ENCODE assay signal across 20 cellular contexts in genomic region chr7:44408596-44408995, GRCh38.
A peak's percentile ranks its signal among the peaks of the same experiment; 100 is the strongest.
DNase-seq lines count a peak whose midpoint lies in the region; ATAC-seq and TF ChIP-seq lines count a peak whose summit lies in the region.
"Had no signal": no experiment of that assay in that cellular context is flagged by ENCODE, and none has a peak within 500 bp of the region (broad histone marks: within the 10 kb centered on the region; RNA-seq: fewer than 3 reads in every experiment).

No MANE protein-coding gene starts in this region.

- H4K20me1 ChIP-seq in GM23248 (ENCODE audit: insufficient read depth), result peaks cover 2% of the 10 kb centered on the region; the same call in 1 of the 2 replicates

- ATAC-seq in GM21786 (IDR thresholded peaks at IDR 0.05; ENCODE audit: unreplicated experiment) (no peak), GM18870 (IDR thresholded peaks at IDR 0.05; ENCODE audit: unreplicated experiment) (no peak)
- ATAC-seq: naive thymus-derived CD4-positive, alpha-beta T cell; stimulated activated naive CD8-positive, alpha-beta T cell treated with anti-CD3 and anti-CD28 coated beads, Interleukin-15, Interleukin-2, amounts not matched to agents 100 U/mL and 50 U/mL, for 24 hours had no signal

- no peaks in the 10 kb centered on the region for H3K27me3 ChIP-seq in HUES6 (ENCODE audit: control insufficient read depth, insufficient read depth, low read length)
- H3K27me3 ChIP-seq in iPS-18a (ENCODE audit: control insufficient read depth, insufficient read depth, low read length), result no peaks in the 10 kb centered on the region
- H3K27me3 ChIP-seq in trophoblast cell (ENCODE audit: insufficient read depth, low read length), result no peaks in the 10 kb centered on the region
- no peaks in the 10 kb centered on the region for H3K27me3 ChIP-seq in GM23248 (replicated peaks; ENCODE audit: insufficient read depth)
- H3K27me3 ChIP-seq in suprapubic skin, result no peaks in the 10 kb centered on the region
- H3K27me3 ChIP-seq: esophagus squamous epithelium had no signal

- H3K4me3 ChIP-seq in HUES6 (ENCODE audit: low read depth, low read length) (no peak overlapping the region), choroid plexus epithelial cell (ENCODE audit: low read depth, low read length) (no peak overlapping the region), iPS-18a (ENCODE audit: low read length) (peak overlapping the region; percentile 4), trophoblast cell (ENCODE audit: low read depth, low read length) (no peak overlapping the region), GM23248 (no peak overlapping the region), suprapubic skin (no peak overlapping the region)
- H3K4me3 ChIP-seq: esophagus squamous epithelium had no signal

- H2AFZ ChIP-seq in trophoblast cell (ENCODE audit: insufficient read depth, low read length, poor library complexity), result no peak overlapping the region
- H2AFZ ChIP-seq in GM23248, result no peak overlapping the region

- H3K4ac ChIP-seq in trophoblast cell (ENCODE audit: low read depth, low read length), result no peak overlapping the region

- H3K36me3 ChIP-seq in HUES6 (ENCODE audit: control insufficient read depth, insufficient read depth, low read length), result peaks cover 20% of the 10 kb centered on the region
- peaks cover 2% of the 10 kb centered on the region for H3K36me3 ChIP-seq in iPS-18a (ENCODE audit: control insufficient read depth, low read depth, low read length)
- peaks cover 7 to 9% of the 10 kb centered on the region in 2 experiments for H3K36me3 ChIP-seq in trophoblast cell (ENCODE audit: control insufficient read depth in 1 of 2, insufficient read depth in 2 of 2, low read length in 2 of 2)
- H3K36me3 ChIP-seq in GM23248 (ENCODE audit: low read depth), result peaks cover 7% of the 10 kb centered on the region; the same call in 1 of the 2 replicates
- peaks cover 21% of the 10 kb centered on the region for H3K36me3 ChIP-seq in suprapubic skin

- no peak overlapping the region for H3K14ac ChIP-seq in trophoblast cell (ENCODE audit: low read length)

- H3K4me2 ChIP-seq in trophoblast cell (ENCODE audit: low read length) (no peak overlapping the region), GM23248 (ENCODE audit: unreplicated experiment) (no peak overlapping the region)

- no peak overlapping the region for H4K91ac ChIP-seq in trophoblast cell (ENCODE audit: low read depth, low read length)

- H3K79me2 ChIP-seq in trophoblast cell (ENCODE audit: control insufficient read depth, insufficient read depth, low read length, poor library complexity) (no peaks in the 10 kb centered on the region), GM23248 (ENCODE audit: insufficient read depth) (peaks cover 85% of the 10 kb centered on the region)

- no peak overlapping the region for H2BK12ac ChIP-seq in trophoblast cell (ENCODE audit: low read length)

- no peak overlapping the region for H4K8ac ChIP-seq in trophoblast cell (ENCODE audit: low read depth, low read length)

- H3K18ac ChIP-seq in trophoblast cell (ENCODE audit: low read length), result no peak overlapping the region

- peak; percentile 62 for DNase-seq in choroid plexus epithelial cell (ENCODE audit: low read depth)
- DNase-seq in trophoblast cell, result no peak
- DNase-seq in GM23248, result no peak
- no peak for DNase-seq in suprapubic skin (ENCODE audit: low spot score in 2 of 2)
- DNase-seq: activated CD4-positive, CD25-positive, alpha-beta regulatory T cell treated with anti-CD3 and anti-CD28 coated beads, Interleukin-2, amount 50 U/mL, for 72 hours; activated gamma-delta T cell treated with Interleukin-2 at 50 U/mL for 16 hours; amygdala; esophagus squamous epithelium; Kasumi-1; naive thymus-derived CD4-positive, alpha-beta T cell; NCI-H1417 treated with DMSO at 0.1 percent for 48 hours; NCI-H2227 treated with DMSO at 0.1 percent for 48 hours; NK-92 treated with Interleukin-12 subunit alpha and Interleukin-12 subunit beta, amount 100 ng/mL, for 24 hours; stimulated activated CD4-positive, alpha-beta T cell treated with anti-CD3 and anti-CD28 coated beads, Interleukin-15, amount 100 ng/mL, for 24 hours; stimulated activated naive CD8-positive, alpha-beta T cell treated with anti-CD3 and anti-CD28 coated beads, Interleukin-15, Interleukin-2, amounts not matched to agents 100 U/mL and 50 U/mL, for 24 hours; T-helper 9 cell had no signal

- H3K9ac ChIP-seq in HUES6 (ENCODE audit: low read length), result peak overlapping the region; percentile 46
- H3K9ac ChIP-seq in iPS-18a (ENCODE audit: low read length), result no peak overlapping the region
- H3K9ac ChIP-seq in trophoblast cell (ENCODE audit: low read length), result no peak overlapping the region
- no peak overlapping the region for H3K9ac ChIP-seq in GM23248

- H3K27ac ChIP-seq in HUES6 (ENCODE audit: low read depth, low read length) (peak overlapping the region; percentile 56; the same call in 1 of the 2 replicates), iPS-18a (ENCODE audit: low read length) (no peak overlapping the region), trophoblast cell (ENCODE audit: low read depth, low read length) (peak overlapping the region; percentile 34), GM23248 (no peak overlapping the region), suprapubic skin (no peak overlapping the region)
- H3K27ac ChIP-seq: esophagus squamous epithelium had no signal

- no CpG with 5 or more reads among the region's 3 CpGs for WGBS in trophoblast cell (ENCODE audit: extremely low coverage, insufficient coverage, insufficient read length)
- WGBS in GM23248 (ENCODE audit: low coverage in 1 of 2, low lambda C conversion rate in 2 of 2, missing lambda C conversion rate in 2 of 2), 2 experiments, result 93 to 94% methylated on average over 3 of the region's 3 CpGs
- WGBS in suprapubic skin, result 68% methylated on average over 3 of the region's 3 CpGs

- TF ChIP-seq CTCF in choroid plexus epithelial cell (conservative IDR thresholded peaks at IDR 0.05; ENCODE audit: low read depth, low read length) (no peak), suprapubic skin (IDR thresholded peaks at IDR 0.05) (no peak)

- no peaks in the 10 kb centered on the region for H3K79me1 ChIP-seq in trophoblast cell (ENCODE audit: low read length)

- no peak overlapping the region for H2BK120ac ChIP-seq in trophoblast cell (ENCODE audit: insufficient read depth, low read length, poor library complexity)

- TF ChIP-seq EP300 in suprapubic skin (IDR thresholded peaks at IDR 0.05), result no peak

- H3K4me1 ChIP-seq in HUES6 (ENCODE audit: control insufficient read depth, insufficient read depth, low read length), result peaks cover 23% of the 10 kb centered on the region
- H3K4me1 ChIP-seq in iPS-18a (ENCODE audit: control insufficient read depth, low read depth, low read length), result peaks cover 17% of the 10 kb centered on the region
- peaks cover 0 to 3% of the 10 kb centered on the region in 2 experiments for H3K4me1 ChIP-seq in trophoblast cell (ENCODE audit: control insufficient read depth in 1 of 2, insufficient read depth in 2 of 2, low read length in 2 of 2)
- H3K4me1 ChIP-seq in GM23248 (ENCODE audit: insufficient read depth), result no peaks in the 10 kb centered on the region
- H3K4me1 ChIP-seq in suprapubic skin, result peaks cover 3% of the 10 kb centered on the region

- no peak for TF ChIP-seq POLR2A in suprapubic skin (IDR thresholded peaks at IDR 0.05)

- in situ Hi-C loops in GM23248 (cut with MboI), result no loop called here

- no peak overlapping the region for H2AK5ac ChIP-seq in trophoblast cell (ENCODE audit: low read length)

- H3K9me3 ChIP-seq in HUES6 (ENCODE audit: control insufficient read depth, insufficient read depth, low read depth, low read length) (peaks cover 16% of the 10 kb centered on the region), iPS-18a (ENCODE audit: control insufficient read depth, low read depth, low read length) (no peaks in the 10 kb centered on the region), trophoblast cell (ENCODE audit: insufficient read depth, low read depth, low read length) (no peaks in the 10 kb centered on the region), GM23248 (ENCODE audit: low read depth) (no peaks in the 10 kb centered on the region), suprapubic skin (no peaks in the 10 kb centered on the region)

- H3K9me2 ChIP-seq in GM23248 (ENCODE audit: insufficient read depth), result no peaks in the 10 kb centered on the region

- H4K12ac ChIP-seq in trophoblast cell (ENCODE audit: low read depth, low read length), result no peak overlapping the region

- no peaks in the 10 kb centered on the region; the same call in 1 of the 2 replicates for H3F3A ChIP-seq in GM23248 (ENCODE audit: insufficient read depth)

- H3K23ac ChIP-seq in trophoblast cell (ENCODE audit: low read length), result no peak overlapping the region

- no peak overlapping the region for H2BK5ac ChIP-seq in trophoblast cell (ENCODE audit: low read depth, low read length, poor library complexity)

Comparison
In these comparisons a context has a peak if more than half of its experiments do, and no peak if none do; other contexts are left out.
1. H3K27ac ChIP-seq: peak in HUES6 (single experiment) and trophoblast cell (single experiment); none in iPS-18a (single experiment), GM23248 (single experiment) and suprapubic skin (single experiment).